10 cellular contexts compared by ENCODE assay signal in genomic region chr17:54948380-54948779, GRCh38. TPM values are rescaled to one million over a fixed set of nuclear protein-coding genes. Genes with fewer than 3 reads are reported as not detected.
DNase-seq lines count a peak whose midpoint lies in the region; ATAC-seq and TF ChIP-seq lines count a peak whose summit lies in the region.
"Had no signal": no experiment of that assay in that cellular context is flagged by ENCODE, and none has a peak within 500 bp of the region (broad histone marks: within the 10 kb centered on the region; RNA-seq: fewer than 3 reads in every experiment).

No MANE protein-coding gene starts in this region.

- no peak for TF ChIP-seq CTCF in Panc1 (IDR thresholded peaks at IDR 0.05)
- TF ChIP-seq CTCF in fibroblast of villous mesenchyme (IDR thresholded peaks at IDR 0.05; ENCODE audit: insufficient read depth, low read depth, low read length): no peak

- H3K4me3 ChIP-seq in ACC112 (ENCODE audit: low read depth, low read length) (peak overlapping the region; percentile 24; the same call in 1 of the 2 replicates), Panc1 (ENCODE audit: low read depth in 2 of 2, low read length in 2 of 2) (no peak overlapping the region), fibroblast of villous mesenchyme (ENCODE audit: low read depth, low read length) (no peak overlapping the region)

- H3K27me3 ChIP-seq in ACC112 (ENCODE audit: insufficient read depth, low read length) (no peaks in the 10 kb centered on the region), Panc1 (ENCODE audit: control insufficient read depth, insufficient read depth, low read length) (no peaks in the 10 kb centered on the region)

- CTCF ChIA-PET in Panc1 (lab: Charles Lee): no interaction called here

- DNase-seq in H4 (ENCODE audit: low spot score): peak; percentile 94
- DNase-seq in Panc1 (ENCODE audit: low read depth, low spot score): peak; percentile 36
- DNase-seq in fibroblast of villous mesenchyme (ENCODE audit: low read depth): peak; percentile 74
- DNase-seq in occipital lobe (lab: John Stamatoyannopoulos, UW): no peak
- DNase-seq in head of caudate nucleus: no peak
- DNase-seq: activated B cell treated with CpG ODN at 0.5 μM for 24 hours, NCI-H1694 had no signal

- H2AFZ ChIP-seq in ACC112 (ENCODE audit: low read length, unreplicated experiment): no peak overlapping the region

- no TSS peak for BruUV-seq in Panc1 (replicated peaks; lab: Mats Ljungman, UMichigan)

- ATAC-seq in Panc1 (peak; percentile 51; the same call in 1 of the 2 replicates), GM19023 (IDR thresholded peaks at IDR 0.05; ENCODE audit: unreplicated experiment) (no peak), GM21526 (IDR thresholded peaks at IDR 0.05; ENCODE audit: low FRiP score, unreplicated experiment) (no peak)

- POLR2A ChIA-PET in Panc1 (lab: Charles Lee): no interaction called here

- in situ Hi-C loops in Panc1 (cut with HindIII; ENCODE audit: low pct_unique_long_range_greater_than_20kb, low sequenced_read_pairs): no loop called here

- intact Hi-C loops in Panc1 (cut with micrococcal nuclease; ENCODE audit: unreplicated experiment): no loop called here
- intact Hi-C loops in head of caudate nucleus (cut with DNase I): no loop called here

- peaks cover 14% of the 10 kb centered on the region for H3K4me1 ChIP-seq in ACC112 (ENCODE audit: control insufficient read depth, insufficient read depth, low read length, unreplicated experiment)
- H3K4me1 ChIP-seq in Panc1 (ENCODE audit: control insufficient read depth, insufficient read depth, low read length): 0 out of 2 replicates have a peak, but pooled peaks cover 4% of the 10 kb centered on the region

- H3K36me3 ChIP-seq in ACC112 (ENCODE audit: insufficient read depth, low read length): peaks cover 23% of the 10 kb centered on the region
- 0 out of 2 replicates have a peak, but pooled peaks cover 7% of the 10 kb centered on the region for H3K36me3 ChIP-seq in Panc1 (ENCODE audit: control insufficient read depth, insufficient read depth, low read length)

- no peaks in the 10 kb centered on the region for H3K9me3 ChIP-seq in Panc1 (ENCODE audit: control insufficient read depth, insufficient read depth, low read depth, low read length)

- no peaks in the 10 kb centered on the region for H3K79me2 ChIP-seq in ACC112 (ENCODE audit: control insufficient read depth, insufficient read depth, low read length, unreplicated experiment)

- H3K27ac ChIP-seq in ACC112 (ENCODE audit: low read depth, low read length) (peak overlapping the region; percentile 38; the same call in 1 of the 2 replicates), Panc1 (ENCODE audit: low read length) (no peak overlapping the region)

RNA-seq across cellular contexts. Expression of gene COX11, which starts 20.1 kb away (rescaled TPM):
- total RNA-seq in H4 (2014; rRNA removed; shearing (Covaris generic)): 111 and 122 TPM in 2 replicates
- 87.0 TPM for total RNA-seq in Panc1 (2021; ENCODE audit: unreplicated experiment)
- 78.9 TPM for polyA plus RNA-seq in Panc1 (2012; ENCODE audit: insufficient read length)
- total RNA-seq in fibroblast of villous mesenchyme: 45.3 and 58.3 TPM in 2 replicates
- total RNA-seq in occipital lobe: 60.5 TPM

RNA-seq across cellular contexts. Expression of gene STXBP4, which starts 20.2 kb away (rescaled TPM):
- total RNA-seq in H4 (2014; rRNA removed; shearing (Covaris generic)): 19.4 and 21.6 TPM in 2 replicates
- 12.8 TPM for total RNA-seq in Panc1 (2021; ENCODE audit: unreplicated experiment)
- polyA plus RNA-seq in Panc1 (2012; ENCODE audit: insufficient read length): 3.3 TPM
- total RNA-seq in fibroblast of villous mesenchyme: 13.9 and 16.8 TPM in 2 replicates
- 25.7 TPM for total RNA-seq in occipital lobe

RNA-seq across cellular contexts. Expression of gene TOM1L1, which starts 47.7 kb away (rescaled TPM):
- total RNA-seq in H4 (2014; rRNA removed; shearing (Covaris generic)): 51.0 and 70.0 TPM in 2 replicates
- total RNA-seq in Panc1 (2021; ENCODE audit: unreplicated experiment): 53.9 TPM
- 31.9 TPM for polyA plus RNA-seq in Panc1 (2012; ENCODE audit: insufficient read length)
- total RNA-seq in fibroblast of villous mesenchyme: 16.1 and 24.2 TPM in 2 replicates
- total RNA-seq in occipital lobe: 7.8 TPM
- total RNA-seq: activated B cell treated with CpG ODN at 0.5 μM for 24 hours had no signal

Comparison
In these comparisons a context has a peak if more than half of its experiments do, and no peak if none do; other contexts are left out.
1. DNase-seq: peak in H4 (single experiment), Panc1 (single experiment) and fibroblast of villous mesenchyme (single experiment); none in occipital lobe (single experiment) and head of caudate nucleus (0 of 42).